Comparison of ENCODE assay signal across 1 cellular context in the genomic region with DNA sequence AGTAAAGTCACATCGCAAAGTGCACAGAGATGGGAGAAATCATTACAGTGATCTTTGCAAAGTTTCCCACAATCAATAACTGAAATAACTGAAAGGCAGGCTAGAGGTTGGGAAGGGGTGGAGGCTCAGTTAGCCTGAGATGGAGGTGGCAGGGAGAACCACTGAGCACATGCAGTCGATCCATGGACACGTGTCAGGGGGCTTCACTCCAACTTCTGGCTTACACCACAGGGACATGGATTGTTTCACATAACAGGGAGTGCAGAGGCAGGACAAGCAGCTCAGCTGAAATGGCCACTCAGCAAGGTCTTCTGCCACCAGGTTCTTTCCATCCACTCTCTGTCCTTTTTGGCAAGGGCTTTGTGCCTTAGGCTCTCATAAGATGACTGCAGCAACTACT.
TF ChIP-seq lines count a peak whose summit lies in the region.

No MANE protein-coding gene starts in this region.

TF ChIP-seq in IMR-90, 13 proteins besides CTCF, POLR2A, EP300 and RAD21:
- TF ChIP-seq, protein P1, sequence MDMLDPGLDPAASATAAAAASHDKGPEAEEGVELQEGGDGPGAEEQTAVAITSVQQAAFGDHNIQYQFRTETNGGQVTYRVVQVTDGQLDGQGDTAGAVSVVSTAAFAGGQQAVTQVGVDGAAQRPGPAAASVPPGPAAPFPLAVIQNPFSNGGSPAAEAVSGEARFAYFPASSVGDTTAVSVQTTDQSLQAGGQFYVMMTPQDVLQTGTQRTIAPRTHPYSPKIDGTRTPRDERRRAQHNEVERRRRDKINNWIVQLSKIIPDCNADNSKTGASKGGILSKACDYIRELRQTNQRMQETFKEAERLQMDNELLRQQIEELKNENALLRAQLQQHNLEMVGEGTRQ (IDR thresholded peaks at IDR 0.05; ENCODE audit: low read depth, low read length): no peak
- TF ChIP-seq MAFK (IDR thresholded peaks at IDR 0.05; ENCODE audit: low read depth, low read length) (no peak), CEBPB (IDR thresholded peaks at IDR 0.05; ENCODE audit: low read depth, low read length) (no peak), MXI1 (IDR thresholded peaks at IDR 0.05; ENCODE audit: borderline replicate concordance, low read depth, low read length) (no peak), BHLHE40 (IDR thresholded peaks at IDR 0.05; ENCODE audit: low read depth, low read length) (no peak)
